Comparison of ENCODE assay signal across 8 cellular contexts in the genomic region with DNA sequence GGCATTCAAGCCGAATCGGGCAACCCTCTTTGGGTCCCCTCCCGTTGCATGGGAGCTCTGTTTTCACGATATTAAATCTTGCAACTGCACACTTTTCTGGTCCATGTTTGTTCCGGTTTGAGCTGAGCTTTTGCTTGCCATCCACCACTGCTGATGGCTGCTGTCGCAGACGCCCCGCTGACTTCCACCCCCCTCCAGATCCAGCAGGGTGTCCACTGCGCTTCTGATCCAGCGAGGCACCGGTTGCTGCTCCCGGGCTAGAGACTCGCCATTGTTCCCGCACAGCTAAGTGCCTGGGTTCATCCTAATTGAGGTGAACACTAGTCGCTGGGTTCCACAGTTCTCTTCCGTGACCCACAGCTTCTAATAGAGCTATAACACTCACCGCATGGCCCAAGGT. TPM values are rescaled to one million over a fixed set of nuclear protein-coding genes. Genes with fewer than 3 reads are reported as not detected.
DNase-seq lines count a peak whose midpoint lies in the region; ATAC-seq and TF ChIP-seq lines count a peak whose summit lies in the region.

No MANE protein-coding gene starts in this region.

- H3K23ac ChIP-seq in mesendoderm (ENCODE audit: low read length), result no peak overlapping the region

- H3K9ac ChIP-seq in mesendoderm (ENCODE audit: low read length), result peak overlapping the region; percentile 93

- H3K56ac ChIP-seq in mesendoderm (ENCODE audit: low read length), result no peak overlapping the region

- intact Hi-C loops in heart left ventricle (cut with DNase I), result no loop called here
- intact Hi-C loops in cardiac septum (cut with DNase I), result no loop called here
- intact Hi-C loops in uterus (cut with DNase I; ENCODE audit: low total_unique reads), result no loop called here

- no peak overlapping the region for H4K5ac ChIP-seq in mesendoderm (ENCODE audit: low read length)

- peak overlapping the region in 7 of 12 donors; percentile 86 to 93 (median 91) for H3K27ac ChIP-seq in heart left ventricle
- no peak overlapping the region for H3K27ac ChIP-seq in mesendoderm (ENCODE audit: low read depth, low read length)
- H3K27ac ChIP-seq in uterus, result no peak overlapping the region

- in situ Hi-C loops in astrocyte of the cerebellum (cut with HindIII; ENCODE audit: low sequenced_read_pairs), result no loop called here

- no peaks in the 10 kb centered on the region for H3K79me2 ChIP-seq in mesendoderm (ENCODE audit: control insufficient read depth, insufficient read depth, low read length)

- H3K4me1 ChIP-seq in heart left ventricle (peaks cover 3 to 48% (median 30%) of the 10 kb centered on the region in 12 donors), mesendoderm (ENCODE audit: control insufficient read depth, low read depth, low read length) (peaks cover 6% of the 10 kb centered on the region), uterus (peaks cover 0 to 9% of the 10 kb centered on the region in 2 donors)

- H2AK5ac ChIP-seq in mesendoderm (ENCODE audit: low read length), result no peak overlapping the region

- H2BK120ac ChIP-seq in mesendoderm (ENCODE audit: low read depth, low read length), result no peak overlapping the region

- no peak overlapping the region for H2BK15ac ChIP-seq in mesendoderm (replicated peaks; ENCODE audit: low read depth)

- H3K18ac ChIP-seq in mesendoderm (ENCODE audit: low read length), result no peak overlapping the region

- no peaks in the 10 kb centered on the region for H3K9me3 ChIP-seq in heart left ventricle
- no peaks in the 10 kb centered on the region for H3K9me3 ChIP-seq in uterus

- H3K4me2 ChIP-seq in mesendoderm (ENCODE audit: low read length), result no peak overlapping the region

- no peaks in the 10 kb centered on the region for H3K79me1 ChIP-seq in mesendoderm (ENCODE audit: low read length)

- peak in 1 of 5 donors; percentile 20 for DNase-seq in heart left ventricle
- no peak for DNase-seq in cardiac septum (ENCODE audit: low spot score)
- no peak for DNase-seq in astrocyte of the cerebellum (ENCODE audit: low read depth)
- DNase-seq in mesendoderm, result no peak
- DNase-seq in uterus, result no peak
- no peak for DNase-seq in T-helper 9 cell
- no peak for DNase-seq in UCSD-AML1 (lab: John Stamatoyannopoulos, UW; ENCODE audit: unreplicated experiment)
- DNase-seq in GM19240 (ENCODE audit: insufficient read length, low spot score), result no peak

- ATAC-seq in heart left ventricle, result no peak

- no peak for TF ChIP-seq POLR2A in heart left ventricle (IDR thresholded peaks at IDR 0.05)
- TF ChIP-seq POLR2A in uterus (IDR thresholded peaks at IDR 0.05), result no peak

- H4K8ac ChIP-seq in mesendoderm (ENCODE audit: low read depth, low read length), result no peak overlapping the region

- H3K4ac ChIP-seq in mesendoderm (ENCODE audit: low read depth, low read length), result no peak overlapping the region

- no peak overlapping the region for H2BK5ac ChIP-seq in mesendoderm (ENCODE audit: low read length)

- peaks cover 0 to 12% (median 0%) of the 10 kb centered on the region in 9 donors for H3K36me3 ChIP-seq in heart left ventricle
- no peaks in the 10 kb centered on the region for H3K36me3 ChIP-seq in mesendoderm (ENCODE audit: control insufficient read depth, insufficient read depth, low read length)
- no peaks in the 10 kb centered on the region for H3K36me3 ChIP-seq in uterus

- TF ChIP-seq CTCF in heart left ventricle (IDR thresholded peaks at IDR 0.05), result no peak
- no peak for TF ChIP-seq CTCF in astrocyte of the cerebellum (IDR thresholded peaks at IDR 0.05; ENCODE audit: low read depth, low read length, missing control alignments)
- TF ChIP-seq CTCF in uterus (IDR thresholded peaks at IDR 0.05), result no peak

- H3K27me3 ChIP-seq in heart left ventricle (no peaks in the 10 kb centered on the region), mesendoderm (ENCODE audit: insufficient read depth, low read length, poor library complexity) (no peaks in the 10 kb centered on the region), uterus (no peaks in the 10 kb centered on the region)

- peak overlapping the region; percentile 61 to 99 (median 82) for H3K4me3 ChIP-seq in heart left ventricle
- peak overlapping the region; percentile 75 for H3K4me3 ChIP-seq in astrocyte of the cerebellum (ENCODE audit: low read depth, low read length)
- no peak overlapping the region for H3K4me3 ChIP-seq in mesendoderm (ENCODE audit: low read length)
- peak overlapping the region; percentile 60 to 76 for H3K4me3 ChIP-seq in uterus

- WGBS in heart left ventricle, 4 donors, result 81 to 85% (median 82%) methylated on average over 14 to 17 of the region's 17 CpGs
- no CpG with 5 or more reads among the region's 17 CpGs for WGBS in mesendoderm (ENCODE audit: extremely low coverage, insufficient coverage, low lambda C conversion rate)

RNA-seq across cellular contexts. Expression of a gene that starts 13.3 kb away (rescaled TPM):
- total RNA-seq in heart left ventricle, result 10 to 100 TPM; 18.8 to 51.6 (median 24.1) TPM
- 10 to 100 TPM; 16.9 to 27.0 TPM for polyA plus RNA-seq in heart left ventricle
- total RNA-seq in cardiac septum, result 29.3 TPM
- polyA plus RNA-seq in mesendoderm (2013, experiment 1 of 2), result 5.6 TPM
- 5.5 TPM for polyA plus RNA-seq in mesendoderm (2013, experiment 2 of 2)
- total RNA-seq in uterus, result 10 to 100 TPM; 17.9 to 31.1 (median 22.5) TPM

RNA-seq across cellular contexts. Expression of a gene that starts 13.3 kb away (rescaled TPM):
- total RNA-seq in heart left ventricle (10 to 100 TPM in 1 of 9 donors, 1 to 10 TPM in 8; 7.6 to 11.7 (median 8.6) TPM), cardiac septum (9.0 TPM), uterus (10 to 100 TPM in 3 of 4 donors, 1 to 10 TPM in 1; 3.3 to 38.8 (median 32.3) TPM)
- 1 to 10 TPM; 6.1 to 6.7 TPM for polyA plus RNA-seq in heart left ventricle
- polyA plus RNA-seq in mesendoderm (2013, experiment 1 of 2), result 9.4 TPM
- 8.5 TPM for polyA plus RNA-seq in mesendoderm (2013, experiment 2 of 2)

Comparison
In these comparisons a context has a peak if more than half of its experiments do, and no peak if none do; other contexts are left out.
1. H3K27ac ChIP-seq: peak in heart left ventricle (7 of 12); none in mesendoderm (single experiment) and uterus (0 of 2).